In genomic region chr17:33220031-33220430, GRCh38 we compare ENCODE assay signal across 28 cellular contexts.
"Had no signal": no experiment of that assay in that cellular context is flagged by ENCODE, and none has a peak within 500 bp of the region (broad histone marks: within the 10 kb centered on the region; RNA-seq: fewer than 3 reads in every experiment).

No MANE protein-coding gene starts in this region.

- DNase-seq: activated CD4-positive, alpha-beta memory T cell treated with anti-CD3 and anti-CD28 coated beads for 36 hours; activated CD4-positive, alpha-beta T cell treated with anti-CD3 and anti-CD28 coated beads for 36 hours; activated CD4-positive, alpha-beta T cell treated with anti-CD3 and anti-CD28 coated beads, Interleukin-2, amount 10 ng/mL, durations not matched to agents 24 days and 14 days; activated CD4-positive, CD25-positive, alpha-beta regulatory T cell; activated CD4-positive, CD25-positive, alpha-beta regulatory T cell treated with anti-CD3 and anti-CD28 coated beads, Interleukin-2, amount 50 U/mL, for 72 hours; activated CD8-positive, alpha-beta memory T cell treated with anti-CD3 and anti-CD28 coated beads, Interleukin-2, amount 10 ng/mL, durations not matched to agents 7 days and 5 days; activated CD8-positive, alpha-beta memory T cell treated with anti-CD3 and anti-CD28 coated beads, Interleukin-2, amount 50 U/mL, for 4 hours; activated CD8-positive, alpha-beta T cell treated with anti-CD3 and anti-CD28 coated beads, Interleukin-2, amount 10 ng/mL, durations not matched to agents 7 days and 5 days; activated gamma-delta T cell; activated naive CD4-positive, alpha-beta T cell; activated naive CD4-positive, alpha-beta T cell treated with anti-CD3 and anti-CD28 coated beads, Interleukin-2, amount 10 ng/mL, durations not matched to agents 7 days and 5 days; activated naive CD8-positive, alpha-beta T cell treated with anti-CD3 and anti-CD28 coated beads, Interleukin-2, amount 10 ng/mL, durations not matched to agents 7 days and 5 days; activated T-cell treated with anti-CD3 and anti-CD28 coated beads, Interleukin-2, amount 50 U/mL, for 1 hour; activated T-cell treated with anti-CD3 and anti-CD28 coated beads, Interleukin-2, amount 50 U/mL, for 48 hours; amniotic stem cell; anterior cingulate cortex; brain microvascular endothelial cell; dorsolateral prefrontal cortex; effector memory CD4-positive, alpha-beta T cell; endodermal cell; foreskin keratinocyte; gastrocnemius medialis; glutamatergic neuron; heart left ventricle; T-helper 2 cell had no signal

- ATAC-seq: activated CD4-positive, alpha-beta T cell treated with anti-CD3 and anti-CD28 coated beads for 36 hours; activated CD8-positive, alpha-beta memory T cell treated with anti-CD3 and anti-CD28 coated beads, Interleukin-2, amount 10 ng/mL, durations not matched to agents 7 days and 5 days; activated CD8-positive, alpha-beta T cell treated with anti-CD3 and anti-CD28 coated beads, Interleukin-2, amount 10 ng/mL, durations not matched to agents 7 days and 5 days; activated naive CD4-positive, alpha-beta T cell treated with anti-CD3 and anti-CD28 coated beads, Interleukin-2, amount 50 U/mL, for 72 hours; esophagus mucosa; foreskin keratinocyte; gastrocnemius medialis; heart left ventricle had no signal

- H3K27ac ChIP-seq: brain microvascular endothelial cell, foreskin keratinocyte, gastrocnemius medialis, heart left ventricle had no signal

- H3K4me1 ChIP-seq: foreskin keratinocyte, gastrocnemius medialis had no signal

- H3K36me3 ChIP-seq: brain microvascular endothelial cell, gastrocnemius medialis, heart left ventricle had no signal

- H3K4me3 ChIP-seq: coronary artery, dorsolateral prefrontal cortex, gastrocnemius medialis, heart left ventricle had no signal

- H3K9me3 ChIP-seq: gastrocnemius medialis, heart left ventricle had no signal

- H3K27me3 ChIP-seq: brain microvascular endothelial cell had no signal
